1 cellular context compared by ENCODE assay signal in genomic region chr17:36501351-36501750, GRCh38.
TF ChIP-seq lines count a peak whose summit lies in the region.

No MANE protein-coding gene starts in this region.

TF ChIP-seq in H1, 55 proteins besides CTCF, POLR2A, EP300 and RAD21:
- TF ChIP-seq BCL11A (IDR thresholded peaks at IDR 0.05; ENCODE audit: low read depth in 2 of 2, low read length in 2 of 2) (no peak), SRF (IDR thresholded peaks at IDR 0.05; ENCODE audit: low read depth, low read length) (no peak), RNF2 (IDR thresholded peaks at IDR 0.05; ENCODE audit: borderline replicate concordance, low read depth, low read length, missing control alignments, poor library complexity, severe bottlenecking) (no peak), GTF2F1 (IDR thresholded peaks at IDR 0.05; ENCODE audit: borderline replicate concordance, low read depth, low read length) (no peak), RBBP5 (IDR thresholded peaks at IDR 0.05; ENCODE audit: borderline replicate concordance, low read depth, low read length) (no peak), CHD2 (IDR thresholded peaks at IDR 0.05; ENCODE audit: low read length) (no peak), RXRA (IDR thresholded peaks at IDR 0.05; ENCODE audit: insufficient read depth, low read depth, low read length) (no peak), GABPA (IDR thresholded peaks at IDR 0.05; ENCODE audit: borderline replicate concordance, insufficient read depth, low read length) (no peak), TCF12 (IDR thresholded peaks at IDR 0.05; ENCODE audit: low read depth, low read length) (no peak), SP4 (IDR thresholded peaks at IDR 0.05; ENCODE audit: low read length) (no peak), KDM1A (IDR thresholded peaks at IDR 0.05; ENCODE audit: borderline replicate concordance, low read length) (no peak), CBX8 (IDR thresholded peaks at IDR 0.05; ENCODE audit: borderline replicate concordance, low read depth, low read length) (no peak), PHF8 (conservative IDR thresholded peaks at IDR 0.05; ENCODE audit: low read depth, low read length) (no peak)
TF ChIP-seq in H1: peak in this region for 0.
